Comparison of ENCODE assay signal across 8 cellular contexts in genomic region chr2:43158259-43158880, GRCh38.
DNase-seq lines count a peak whose midpoint lies in the region; ATAC-seq, FAIRE-seq and TF ChIP-seq lines count a peak whose summit lies in the region.

No MANE protein-coding gene starts in this region.

- in situ Hi-C loops in IMR-90 (cut with MboI; ENCODE audit: low sequenced_read_pairs), result no loop called here

- no peak for FAIRE-seq in frontal cortex (lab: Jason Lieb, UNC)

- peaks cover 12% of the 10 kb centered on the region; the same call in 1 of the 2 replicates for H3K9me1 ChIP-seq in IMR-90 (ENCODE audit: insufficient read depth, low read length)

- H3K36me3 Mint-ChIP-seq in neural progenitor cell, result no peaks in the 10 kb centered on the region

- no peaks in the 10 kb centered on the region for H3K9me3 Mint-ChIP-seq in neural progenitor cell

- CTCF ChIA-PET in AG04449 (lab: Yijun Ruan, JAX), result interaction anchor here (0.8 to 1.4 kb wide), 5 partner anchors 9 to 326 kb away, joined by 3 to 4 read pairs (median 3); no protein-coding TSS in a partner anchor
- CTCF ChIA-PET in IMR-90 (lab: Yijun Ruan, JAX), result no interaction called here

- no peak overlapping the region for H3K4me3 Mint-ChIP-seq in neural progenitor cell

- no peak overlapping the region for H3K4me3 ChIP-seq in AG04449 (ENCODE audit: low read depth, low read length)
- H3K4me3 ChIP-seq in IMR-90 (ENCODE audit: insufficient read depth, low read depth, low read length), result no peak overlapping the region
- peak overlapping the region in 2 of 4 donors; percentile 23 to 25 for H3K4me3 ChIP-seq in esophagus muscularis mucosa
- no peak overlapping the region for H3K4me3 ChIP-seq in neural progenitor cell
- no peak overlapping the region for H3K4me3 ChIP-seq in WERI-Rb-1 (ENCODE audit: low read depth, low read length)

- peak overlapping the region; percentile 94 for H2BK5ac ChIP-seq in IMR-90 (ENCODE audit: low read depth, low read length, poor library complexity, severe bottlenecking)

- H4K8ac ChIP-seq in IMR-90 (ENCODE audit: low read depth in 2 of 2, low read length in 2 of 2), result peak overlapping the region; percentile 68 to 96; a peak in 3 of 4 replicates

- no peaks in the 10 kb centered on the region for H3K79me2 ChIP-seq in neural progenitor cell (ENCODE audit: low read depth)

- H3K36me3 ChIP-seq in IMR-90 (ENCODE audit: control insufficient read depth, insufficient read depth, low read length) (no peaks in the 10 kb centered on the region), esophagus muscularis mucosa (no peaks in the 10 kb centered on the region), neural progenitor cell (no peaks in the 10 kb centered on the region), WERI-Rb-1 (no peaks in the 10 kb centered on the region)

- peak overlapping the region; percentile 86 for H3K14ac ChIP-seq in IMR-90 (replicated peaks; ENCODE audit: low read depth, low read length)

- peak overlapping the region; percentile 60; the same call in 2 of the 3 replicates for H2BK15ac ChIP-seq in IMR-90 (ENCODE audit: low read depth, low read length)

- H3K27ac Mint-ChIP-seq in neural progenitor cell, result peak overlapping the region; percentile 85

- intact Hi-C loops in IMR-90 (cut with micrococcal nuclease), result loop anchor here (2.0 kb wide), 1 partner anchor 62 kb away; no protein-coding TSS in a partner anchor
- intact Hi-C loops in esophagus muscularis mucosa (cut with DNase I), result no loop called here

- peak overlapping the region; percentile 69; the same call in 1 of the 2 replicates for H3K23ac ChIP-seq in IMR-90 (ENCODE audit: low read depth, low read length)

- peak overlapping the region; percentile 33; the same call in 1 of the 2 replicates for H3K56ac ChIP-seq in IMR-90 (ENCODE audit: extremely low read depth, insufficient read depth, low read length)

- peak overlapping the region; percentile 41 for H4K5ac ChIP-seq in IMR-90 (ENCODE audit: low read depth, low read length)

- H2BK20ac ChIP-seq in IMR-90 (ENCODE audit: low read depth, low read length), result peak overlapping the region; percentile 91

- H2AK5ac ChIP-seq in IMR-90 (ENCODE audit: low read depth, low read length), result peak overlapping the region; percentile 82

- no peak for TF ChIP-seq CTCF in AG04449 (IDR thresholded peaks at IDR 0.05; ENCODE audit: insufficient read depth, low read length, missing control alignments)
- TF ChIP-seq CTCF in IMR-90 (conservative IDR thresholded peaks at IDR 0.05; ENCODE audit: low read depth, low read length), result no peak
- TF ChIP-seq CTCF in esophagus muscularis mucosa (IDR thresholded peaks at IDR 0.05), result no peak
- TF ChIP-seq CTCF in neural progenitor cell (IDR thresholded peaks at IDR 0.05), result no peak
- TF ChIP-seq CTCF in WERI-Rb-1 (IDR thresholded peaks at IDR 0.05; ENCODE audit: low read depth, low read length), result no peak

- H3F3A ChIP-seq in neural progenitor cell (ENCODE audit: low read depth), result no peaks in the 10 kb centered on the region

- H3K18ac ChIP-seq in IMR-90 (ENCODE audit: low read depth, low read length), result peak overlapping the region; percentile 23

- peak overlapping the region; percentile 91 for H2AFZ ChIP-seq in IMR-90 (replicated peaks; ENCODE audit: low read length, poor library complexity)
- H2AFZ ChIP-seq in neural progenitor cell (replicated peaks), result no peak overlapping the region

- WGBS in IMR-90 (ENCODE audit: extremely low coverage in 2 of 2, insufficient read length in 1 of 2), 2 experiments, result 23% methylated on average over 4 of the region's 11 CpGs; no CpG with 5 or more reads in 1 of the 2 experiments
- WGBS in esophagus muscularis mucosa, result 60% methylated on average over 11 of the region's 11 CpGs

- H3K27me3 ChIP-seq in IMR-90 (ENCODE audit: control insufficient read depth, insufficient read depth, low read length), result no peaks in the 10 kb centered on the region
- H3K27me3 ChIP-seq in esophagus muscularis mucosa, result no peaks in the 10 kb centered on the region
- no peaks in the 10 kb centered on the region for H3K27me3 ChIP-seq in neural progenitor cell
- no peaks in the 10 kb centered on the region for H3K27me3 ChIP-seq in WERI-Rb-1 (ENCODE audit: insufficient read depth, low read depth, severe bottlenecking)

- TF ChIP-seq RAD21 in IMR-90 (IDR thresholded peaks at IDR 0.05; ENCODE audit: low read length), result no peak; the same call in 1 of the 2 replicates

- H2AK9ac ChIP-seq in IMR-90 (replicated peaks; ENCODE audit: low read depth, low read length, poor library complexity), result peak overlapping the region; percentile 80

- no TSS peak for BruUV-seq in IMR-90 (replicated peaks; lab: Mats Ljungman, UMichigan)

- TF ChIP-seq POLR2A in IMR-90 (IDR thresholded peaks at IDR 0.05; ENCODE audit: low read depth, low read length) (no peak), esophagus muscularis mucosa (IDR thresholded peaks at IDR 0.05; ENCODE audit: low read depth) (no peak)

- H3K4me2 ChIP-seq in IMR-90 (ENCODE audit: low read depth, low read length), result no peak overlapping the region
- H3K4me2 ChIP-seq in neural progenitor cell, result no peak overlapping the region

- H3K27ac ChIP-seq in IMR-90 (ENCODE audit: insufficient read depth, low read length) (peak overlapping the region; percentile 64), esophagus muscularis mucosa (replicated peaks in 1 of 4) (peak overlapping the region; percentile 74 to 86 (median 80)), neural progenitor cell (no peak overlapping the region), WERI-Rb-1 (no peak overlapping the region)

- DNase-seq in AG04449 (ENCODE audit: low read depth, low spot score) (peak; percentile 26), IMR-90 (peak; percentile 75), esophagus muscularis mucosa (ENCODE audit: extremely low spot score) (no peak), neural progenitor cell (ENCODE audit: low spot score) (no peak), frontal cortex (ENCODE audit: low spot score in 2 of 2) (no peak), WERI-Rb-1 (no peak)
- DNase-seq in activated CD4-positive, alpha-beta T cell treated with anti-CD3 and anti-CD28 coated beads, Interleukin-2, amount 50 U/mL, for 4 hours, result peak; percentile 42 to 48

- peaks cover 25% of the 10 kb centered on the region for H3K27me3 Mint-ChIP-seq in neural progenitor cell (ENCODE audit: insufficient read depth, low read depth)

- peaks cover 18% of the 10 kb centered on the region for H3K4me1 ChIP-seq in IMR-90 (ENCODE audit: control insufficient read depth, insufficient read depth, low read length)
- peaks cover 28 to 37% (median 35%) of the 10 kb centered on the region in 4 donors for H3K4me1 ChIP-seq in esophagus muscularis mucosa
- peaks cover 14% of the 10 kb centered on the region for H3K4me1 ChIP-seq in neural progenitor cell

- peak overlapping the region; percentile 92 for H3K4ac ChIP-seq in IMR-90 (ENCODE audit: low read depth, low read length)

- dilution Hi-C loops in IMR-90 (cut with HindIII; ENCODE audit: low sequenced_read_pairs, unreplicated experiment), result no loop called here

- peak; percentile 27 for ATAC-seq in GM19455 (IDR thresholded peaks at IDR 0.05; ENCODE audit: unreplicated experiment)
- ATAC-seq in IMR-90 (ENCODE audit: low read depth), result peak; percentile 79

- no peaks in the 10 kb centered on the region for H4K20me1 ChIP-seq in IMR-90 (ENCODE audit: insufficient read depth, low read length)
- H4K20me1 ChIP-seq in neural progenitor cell (ENCODE audit: low read depth), result no peaks in the 10 kb centered on the region

- H4K91ac ChIP-seq in IMR-90 (ENCODE audit: insufficient read depth, low read depth, low read length), result peak overlapping the region; percentile 96

- peaks cover 37% of the 10 kb centered on the region for H3K4me1 Mint-ChIP-seq in neural progenitor cell

- TF ChIP-seq EP300 in esophagus muscularis mucosa (IDR thresholded peaks at IDR 0.05), result no peak

- H3K9me3 ChIP-seq in IMR-90 (ENCODE audit: control insufficient read depth, insufficient read depth, low read length), result no peaks in the 10 kb centered on the region
- no peaks in the 10 kb centered on the region for H3K9me3 ChIP-seq in esophagus muscularis mucosa
- no peaks in the 10 kb centered on the region for H3K9me3 ChIP-seq in neural progenitor cell (ENCODE audit: low read depth)
- H3K9me3 ChIP-seq in WERI-Rb-1 (ENCODE audit: severe bottlenecking), result no peaks in the 10 kb centered on the region

- POLR2A ChIA-PET in AG04449 (lab: Yijun Ruan, JAX) (no interaction called here), IMR-90 (lab: Charles Lee; ENCODE audit: unreplicated experiment) (no interaction called here)

- H3K79me1 ChIP-seq in IMR-90 (ENCODE audit: low read depth in 1 of 2, low read length in 2 of 2), result no peaks in the 10 kb centered on the region

- H3K9ac ChIP-seq in IMR-90 (ENCODE audit: low read depth, low read length) (peak overlapping the region; percentile 34), neural progenitor cell (no peak overlapping the region)

- H2BK120ac ChIP-seq in IMR-90 (ENCODE audit: low read depth, low read length), result peak overlapping the region; percentile 88

TF ChIP-seq in IMR-90, 13 proteins besides CTCF, POLR2A, EP300 and RAD21:
- TF ChIP-seq CEBPB (IDR thresholded peaks at IDR 0.05; ENCODE audit: low read depth, low read length), result peak; percentile 15; the same call in 1 of the 2 replicates
- no peak for TF ChIP-seq RCOR1 (IDR thresholded peaks at IDR 0.05; ENCODE audit: insufficient replicate concordance, low read length)
- TF ChIP-seq SMC3 (IDR thresholded peaks at IDR 0.05; ENCODE audit: low read depth, low read length), result no peak
- TF ChIP-seq FOS (IDR thresholded peaks at IDR 0.05; ENCODE audit: low read depth, low read length), result 0 out of 2 replicates have a peak, but pooled peaks have one; percentile 5
- TF ChIP-seq BHLHE40 (IDR thresholded peaks at IDR 0.05; ENCODE audit: low read depth, low read length), result peak; percentile 3; the same call in 1 of the 2 replicates
- TF ChIP-seq MAZ (IDR thresholded peaks at IDR 0.05; ENCODE audit: borderline replicate concordance, low read depth, low read length), result peak; percentile 13; the same call in 1 of the 2 replicates

Comparison
In these comparisons a context has a peak if more than half of its experiments do, and no peak if none do; other contexts are left out.
1. DNase-seq: peak in AG04449 (single experiment), IMR-90 (single experiment) and activated CD4-positive, alpha-beta T cell treated with anti-CD3 and anti-CD28 coated beads, Interleukin-2, amount 50 U/mL, for 4 hours (2 of 2); none in esophagus muscularis mucosa (single experiment), neural progenitor cell (single experiment), frontal cortex (0 of 2) and WERI-Rb-1 (single experiment).
2. H3K27ac ChIP-seq: peak in IMR-90 (single experiment) and esophagus muscularis mucosa (4 of 4); none in neural progenitor cell (single experiment) and WERI-Rb-1 (single experiment).